ENCODE assay signal across 1 cellular context in the genomic region with DNA sequence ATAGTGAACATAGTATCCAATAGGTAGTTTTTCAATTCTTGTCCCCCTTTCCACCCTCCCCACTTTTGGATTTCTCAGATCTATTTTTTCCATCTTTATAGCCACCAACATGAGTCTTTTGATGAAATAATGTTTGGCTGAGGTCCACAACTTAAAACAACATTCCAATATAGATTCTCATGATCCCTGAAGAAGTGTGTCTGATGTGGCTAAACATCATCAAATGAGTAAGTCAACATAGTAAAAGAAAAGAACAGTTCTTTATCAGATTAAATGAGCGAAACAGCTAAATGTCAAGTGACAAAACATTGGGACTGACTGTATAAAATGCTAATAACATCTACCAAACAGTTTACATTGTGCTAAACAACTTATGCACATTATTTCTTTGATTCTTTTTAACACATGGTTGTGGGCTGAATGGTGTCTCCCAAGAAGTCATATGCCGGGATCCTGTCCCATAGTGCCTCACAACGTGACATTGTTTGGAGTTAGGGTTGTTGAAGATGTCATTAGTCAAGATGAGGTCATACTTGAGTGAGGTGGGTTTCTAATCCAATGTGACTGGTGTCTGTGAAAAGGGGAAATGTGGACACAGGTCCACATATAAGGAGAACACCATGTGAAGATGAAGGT.
TF ChIP-seq lines count a peak whose summit lies in the region.

No MANE protein-coding gene starts in this region.

TF ChIP-seq in endothelial cell of umbilical vein, 7 proteins besides CTCF, POLR2A, EP300 and RAD21 (continued from another document):
- no peak for TF ChIP-seq POLR2AphosphoS5 (IDR thresholded peaks at IDR 0.05; ENCODE audit: insufficient read depth, low read depth, low read length)
- TF ChIP-seq MYC (IDR thresholded peaks at IDR 0.05; ENCODE audit: low read depth, low read length) = no peak
- peak; percentile 59 for TF ChIP-seq GATA2 (IDR thresholded peaks at IDR 0.05; ENCODE audit: insufficient read depth, insufficient read length, low read depth, low read length)
- no peak for TF ChIP-seq EZH2 (IDR thresholded peaks at IDR 0.05; ENCODE audit: borderline replicate concordance, low read depth, low read length, severe bottlenecking)
